ENCODE assay signal across 34 cellular contexts in the genomic region with DNA sequence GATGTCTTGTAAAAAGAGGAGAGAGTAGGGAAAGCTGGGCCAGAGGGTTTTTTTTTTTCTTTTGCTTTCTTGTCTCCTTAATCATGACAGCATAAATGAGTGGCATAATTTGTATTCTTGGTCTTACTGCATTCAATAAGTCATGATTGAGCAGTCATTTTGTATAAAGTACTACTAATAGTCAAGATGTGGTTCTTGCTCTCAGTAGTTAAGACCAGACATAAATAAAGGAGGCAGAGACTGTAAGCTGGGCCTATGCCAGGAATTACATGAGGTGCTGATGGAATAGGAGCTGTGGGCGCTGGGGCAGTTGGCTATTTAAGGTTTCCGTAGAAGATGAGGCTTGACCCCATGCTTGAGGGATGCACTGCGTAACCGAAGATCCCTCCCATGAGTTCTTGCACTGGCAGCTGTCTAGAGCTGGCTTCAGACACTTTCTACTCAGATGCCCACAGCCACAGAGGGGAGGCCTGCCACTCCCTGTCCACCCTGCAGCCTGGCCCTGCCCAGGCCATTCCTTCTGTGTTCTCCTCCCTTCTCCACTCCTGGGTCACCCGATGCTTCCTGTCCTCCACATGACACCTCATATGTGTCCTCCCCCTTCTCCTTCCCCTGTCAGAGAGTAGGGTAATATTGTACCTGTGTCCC.
A peak's percentile ranks its signal among the peaks of the same experiment; 100 is the strongest.
DNase-seq lines count a peak whose midpoint lies in the region; FAIRE-seq and TF ChIP-seq lines count a peak whose summit lies in the region.
"Had no signal": no experiment of that assay in that cellular context is flagged by ENCODE, and none has a peak within 500 bp of the region (broad histone marks: within the 10 kb centered on the region; RNA-seq: fewer than 3 reads in every experiment).

No MANE protein-coding gene starts in this region.

- no peak overlapping the region for H3K4me3 Mint-ChIP-seq in nephron progenitor cell
- H3K4me3 Mint-ChIP-seq: activated CD4-positive, alpha-beta memory T cell treated with anti-CD3 and anti-CD28 coated beads, Interleukin-2, amount 10 ng/mL, durations not matched to agents 7 days and 5 days; activated naive CD4-positive, alpha-beta T cell treated with anti-CD3 and anti-CD28 coated beads, Interleukin-2, amount 10 ng/mL, durations not matched to agents 7 days and 5 days; CD8-positive, alpha-beta T cell; neural crest cell; stimulated activated naive CD8-positive, alpha-beta T cell treated with anti-CD3 and anti-CD28 coated beads, Interleukin-15, amount 100 ng/mL, for 72 hours had no signal

- FAIRE-seq in urothelium cell line (lab: Jason Lieb, UNC): no peak
- FAIRE-seq: colon, K562, RCC 7860 had no signal

- peaks cover 0 to 7% of the 10 kb centered on the region in 2 donors for H3K4me1 ChIP-seq in thyroid gland

- H3K27ac ChIP-seq in thyroid gland: no peak overlapping the region
- H3K27ac ChIP-seq: adrenal gland, epithelial cell of prostate, spleen, thoracic aorta had no signal

- no peak overlapping the region for H3K4me3 ChIP-seq in thyroid gland (replicated peaks in 1 of 3)
- H3K4me3 ChIP-seq: adrenal gland, K562, mucosa of descending colon, spleen, thoracic aorta had no signal

- DNase-seq in Caki2 (ENCODE audit: low read depth) (peak; percentile 83), M059J (ENCODE audit: low read depth) (peak; percentile 12), astrocyte of the hippocampus (ENCODE audit: low read depth, low spot score) (peak; percentile 78), nephron progenitor cell (no peak), thyroid gland (no peak), SKM-1 treated with dmso at 0.1 percent for 144 hours (lab: John Stamatoyannopoulos, UW; ENCODE audit: unreplicated experiment) (no peak), urothelium cell line (ENCODE audit: low spot score) (no peak), NCI-H1092 (lab: John Stamatoyannopoulos, UW) (no peak)
- DNase-seq: activated CD4-positive, alpha-beta memory T cell treated with anti-CD3 and anti-CD28 coated beads, Interleukin-2, amount 10 ng/mL, durations not matched to agents 7 days and 5 days; activated CD8-positive, alpha-beta memory T cell treated with anti-CD3 and anti-CD28 coated beads, Interleukin-2, amount 50 U/mL, for 4 hours; activated naive CD4-positive, alpha-beta T cell treated with anti-CD3 and anti-CD28 coated beads, Interleukin-2, amount 10 ng/mL, durations not matched to agents 7 days and 5 days; adrenal gland; AML-193; CD8-positive, alpha-beta T cell; effector memory CD4-positive, alpha-beta T cell; GDM1; hypothalamus; left cardiac atrium; mucosa of descending colon; NCI-H1105 treated with DMSO at 0.1 percent for 48 hours; NCI-H1930; NCI-H526 treated with DMSO at 0.1 percent for 48 hours; right cardiac atrium; SIG-M5; spleen; stimulated activated CD4-positive, alpha-beta T cell treated with anti-CD3 and anti-CD28 coated beads, Interleukin-2, amount 100 ng/mL, for 24 hours; stimulated activated naive CD8-positive, alpha-beta T cell treated with anti-CD3 and anti-CD28 coated beads, Interleukin-15, amount 100 ng/mL, for 72 hours; SW 1271 had no signal

- no peaks in the 10 kb centered on the region for H3K9me3 ChIP-seq in thyroid gland
- H3K9me3 ChIP-seq: adrenal gland, mucosa of descending colon, spleen, thoracic aorta had no signal

- 89 to 92% methylated on average over 5 of the region's 5 CpGs for WGBS in thyroid gland, 2 donors

- intact Hi-C loops in thyroid gland (cut with DNase I): no loop called here

- no peaks in the 10 kb centered on the region for H3K36me3 ChIP-seq in thyroid gland
- H3K36me3 ChIP-seq: adrenal gland, thoracic aorta had no signal

- TF ChIP-seq CTCF in nephron progenitor cell (IDR thresholded peaks at IDR 0.05): no peak
- TF ChIP-seq CTCF in thyroid gland (IDR thresholded peaks at IDR 0.05): no peak

- in situ Hi-C loops in Caki2 (cut with HindIII; ENCODE audit: low pct_unique_long_range_greater_than_20kb, low sequenced_read_pairs): no loop called here

- no peaks in the 10 kb centered on the region for H3K27me3 Mint-ChIP-seq in nephron progenitor cell (ENCODE audit: low read depth, poor library complexity)
- H3K27me3 Mint-ChIP-seq: activated CD4-positive, alpha-beta memory T cell treated with anti-CD3 and anti-CD28 coated beads, Interleukin-2, amount 10 ng/mL, durations not matched to agents 7 days and 5 days; activated naive CD4-positive, alpha-beta T cell treated with anti-CD3 and anti-CD28 coated beads, Interleukin-2, amount 10 ng/mL, durations not matched to agents 7 days and 5 days had no signal

- H3K9me3 Mint-ChIP-seq in nephron progenitor cell: no peaks in the 10 kb centered on the region
- H3K9me3 Mint-ChIP-seq: activated CD4-positive, alpha-beta memory T cell treated with anti-CD3 and anti-CD28 coated beads, Interleukin-2, amount 10 ng/mL, durations not matched to agents 7 days and 5 days; activated naive CD4-positive, alpha-beta T cell treated with anti-CD3 and anti-CD28 coated beads, Interleukin-2, amount 10 ng/mL, durations not matched to agents 7 days and 5 days; CD8-positive, alpha-beta T cell; neural crest cell; stimulated activated naive CD8-positive, alpha-beta T cell treated with anti-CD3 and anti-CD28 coated beads, Interleukin-15, amount 100 ng/mL, for 72 hours had no signal

- no peak for TF ChIP-seq POLR2A in thyroid gland (IDR thresholded peaks at IDR 0.05)

- H3K36me3 Mint-ChIP-seq in nephron progenitor cell (ENCODE audit: low read depth): peaks cover 39% of the 10 kb centered on the region
- H3K36me3 Mint-ChIP-seq: activated naive CD4-positive, alpha-beta T cell treated with anti-CD3 and anti-CD28 coated beads, Interleukin-2, amount 10 ng/mL, durations not matched to agents 7 days and 5 days; CD8-positive, alpha-beta T cell had no signal

- H3K27ac Mint-ChIP-seq in nephron progenitor cell: peak overlapping the region; percentile 93
- H3K27ac Mint-ChIP-seq: activated CD4-positive, alpha-beta memory T cell treated with anti-CD3 and anti-CD28 coated beads, Interleukin-2, amount 10 ng/mL, durations not matched to agents 7 days and 5 days; activated naive CD4-positive, alpha-beta T cell treated with anti-CD3 and anti-CD28 coated beads, Interleukin-2, amount 10 ng/mL, durations not matched to agents 7 days and 5 days; CD8-positive, alpha-beta T cell; stimulated activated naive CD8-positive, alpha-beta T cell treated with anti-CD3 and anti-CD28 coated beads, Interleukin-15, amount 100 ng/mL, for 72 hours had no signal

- peaks cover 80% of the 10 kb centered on the region for H3K4me1 Mint-ChIP-seq in nephron progenitor cell
- H3K4me1 Mint-ChIP-seq: activated CD4-positive, alpha-beta memory T cell treated with anti-CD3 and anti-CD28 coated beads, Interleukin-2, amount 10 ng/mL, durations not matched to agents 7 days and 5 days; activated naive CD4-positive, alpha-beta T cell treated with anti-CD3 and anti-CD28 coated beads, Interleukin-2, amount 10 ng/mL, durations not matched to agents 7 days and 5 days; stimulated activated naive CD8-positive, alpha-beta T cell treated with anti-CD3 and anti-CD28 coated beads, Interleukin-15, amount 100 ng/mL, for 72 hours had no signal

- H3K27me3 ChIP-seq in thyroid gland: no peaks in the 10 kb centered on the region
- H3K27me3 ChIP-seq: adrenal gland, spleen had no signal

Comparison
In these comparisons a context has a peak if more than half of its experiments do, and no peak if none do; other contexts are left out.
1. DNase-seq: peak in Caki2 (single experiment), M059J (single experiment) and astrocyte of the hippocampus (single experiment); none in nephron progenitor cell (single experiment), thyroid gland (0 of 2), SKM-1 treated with dmso at 0.1 percent for 144 hours (single experiment), urothelium cell line (single experiment) and NCI-H1092 (single experiment).